Comparison of ENCODE assay signal across 1 cellular context in the genomic region with DNA sequence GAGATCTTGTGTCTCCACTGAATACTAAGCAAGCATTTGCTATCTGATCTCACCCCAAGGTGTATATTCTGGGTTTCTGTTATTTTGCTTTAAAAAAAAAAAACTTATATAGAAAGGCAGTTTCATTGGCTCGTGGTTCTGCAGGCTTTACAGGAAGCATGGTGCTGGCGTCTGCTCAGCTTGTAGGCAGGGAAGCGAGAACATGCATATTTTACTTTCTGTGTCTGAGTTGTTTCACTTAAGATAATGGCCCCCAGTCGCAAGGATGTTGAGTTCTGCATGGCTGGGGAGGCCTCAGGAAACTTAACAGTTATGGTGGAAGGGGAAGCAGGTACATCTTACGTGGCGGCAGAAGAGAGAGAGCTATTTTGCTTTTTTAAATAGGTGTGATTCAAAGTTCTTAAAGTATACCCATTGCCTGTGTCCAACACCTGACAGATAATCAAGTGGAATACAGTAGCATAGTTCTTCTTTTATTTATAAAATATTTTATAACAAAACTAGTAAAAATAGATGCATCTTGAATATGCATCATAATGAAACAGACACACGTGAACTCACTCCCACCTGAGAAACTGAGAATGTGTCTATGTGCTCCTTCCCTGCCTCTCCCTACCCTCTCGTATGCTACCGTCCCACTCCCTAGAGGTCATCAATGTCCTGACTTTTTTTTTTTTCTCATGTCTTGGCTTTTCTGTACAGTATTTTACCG.
TF ChIP-seq lines count a peak whose summit lies in the region.

No MANE protein-coding gene starts in this region.

TF ChIP-seq in GM12878, 131 proteins besides CTCF, POLR2A, EP300 and RAD21 (continued from another document and continues in another):
- TF ChIP-seq, protein P1, sequence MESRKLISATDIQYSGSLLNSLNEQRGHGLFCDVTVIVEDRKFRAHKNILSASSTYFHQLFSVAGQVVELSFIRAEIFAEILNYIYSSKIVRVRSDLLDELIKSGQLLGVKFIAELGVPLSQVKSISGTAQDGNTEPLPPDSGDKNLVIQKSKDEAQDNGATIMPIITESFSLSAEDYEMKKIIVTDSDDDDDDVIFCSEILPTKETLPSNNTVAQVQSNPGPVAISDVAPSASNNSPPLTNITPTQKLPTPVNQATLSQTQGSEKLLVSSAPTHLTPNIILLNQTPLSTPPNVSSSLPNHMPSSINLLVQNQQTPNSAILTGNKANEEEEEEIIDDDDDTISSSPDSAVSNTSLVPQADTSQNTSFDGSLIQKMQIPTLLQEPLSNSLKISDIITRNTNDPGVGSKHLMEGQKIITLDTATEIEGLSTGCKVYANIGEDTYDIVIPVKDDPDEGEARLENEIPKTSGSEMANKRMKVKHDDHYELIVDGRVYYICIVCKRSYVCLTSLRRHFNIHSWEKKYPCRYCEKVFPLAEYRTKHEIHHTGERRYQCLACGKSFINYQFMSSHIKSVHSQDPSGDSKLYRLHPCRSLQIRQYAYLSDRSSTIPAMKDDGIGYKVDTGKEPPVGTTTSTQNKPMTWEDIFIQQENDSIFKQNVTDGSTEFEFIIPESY (IDR thresholded peaks at IDR 0.05): no peak
- no peak for TF ChIP-seq LARP7 (IDR thresholded peaks at IDR 0.05)
- TF ChIP-seq MTA2 (IDR thresholded peaks at IDR 0.05; ENCODE audit: low read depth): no peak
- TF ChIP-seq NFIC (IDR thresholded peaks at IDR 0.05; ENCODE audit: low read depth, low read length): peak; percentile 50; the same call in 1 of the 2 replicates
- 0 out of 4 replicates have a peak, but pooled peaks of 1 of the 2 experiments have one; percentile 13 for TF ChIP-seq IKZF2 (IDR thresholded peaks at IDR 0.05)
- peak in 1 of 2 experiments; percentile 9; a peak in 1 of 4 replicates for TF ChIP-seq ETV6 (conservative IDR thresholded peaks at IDR 0.05 in 1 of 2, IDR thresholded peaks at IDR 0.05 in 1 of 2; ENCODE audit: borderline replicate concordance in 1 of 2, low read depth in 1 of 2)
- no peak for TF ChIP-seq KLF5 (IDR thresholded peaks at IDR 0.05; ENCODE audit: partially characterized antibody)
- no peak for TF ChIP-seq SP1 (IDR thresholded peaks at IDR 0.05; ENCODE audit: low read depth, low read length)
- TF ChIP-seq, protein P2, sequence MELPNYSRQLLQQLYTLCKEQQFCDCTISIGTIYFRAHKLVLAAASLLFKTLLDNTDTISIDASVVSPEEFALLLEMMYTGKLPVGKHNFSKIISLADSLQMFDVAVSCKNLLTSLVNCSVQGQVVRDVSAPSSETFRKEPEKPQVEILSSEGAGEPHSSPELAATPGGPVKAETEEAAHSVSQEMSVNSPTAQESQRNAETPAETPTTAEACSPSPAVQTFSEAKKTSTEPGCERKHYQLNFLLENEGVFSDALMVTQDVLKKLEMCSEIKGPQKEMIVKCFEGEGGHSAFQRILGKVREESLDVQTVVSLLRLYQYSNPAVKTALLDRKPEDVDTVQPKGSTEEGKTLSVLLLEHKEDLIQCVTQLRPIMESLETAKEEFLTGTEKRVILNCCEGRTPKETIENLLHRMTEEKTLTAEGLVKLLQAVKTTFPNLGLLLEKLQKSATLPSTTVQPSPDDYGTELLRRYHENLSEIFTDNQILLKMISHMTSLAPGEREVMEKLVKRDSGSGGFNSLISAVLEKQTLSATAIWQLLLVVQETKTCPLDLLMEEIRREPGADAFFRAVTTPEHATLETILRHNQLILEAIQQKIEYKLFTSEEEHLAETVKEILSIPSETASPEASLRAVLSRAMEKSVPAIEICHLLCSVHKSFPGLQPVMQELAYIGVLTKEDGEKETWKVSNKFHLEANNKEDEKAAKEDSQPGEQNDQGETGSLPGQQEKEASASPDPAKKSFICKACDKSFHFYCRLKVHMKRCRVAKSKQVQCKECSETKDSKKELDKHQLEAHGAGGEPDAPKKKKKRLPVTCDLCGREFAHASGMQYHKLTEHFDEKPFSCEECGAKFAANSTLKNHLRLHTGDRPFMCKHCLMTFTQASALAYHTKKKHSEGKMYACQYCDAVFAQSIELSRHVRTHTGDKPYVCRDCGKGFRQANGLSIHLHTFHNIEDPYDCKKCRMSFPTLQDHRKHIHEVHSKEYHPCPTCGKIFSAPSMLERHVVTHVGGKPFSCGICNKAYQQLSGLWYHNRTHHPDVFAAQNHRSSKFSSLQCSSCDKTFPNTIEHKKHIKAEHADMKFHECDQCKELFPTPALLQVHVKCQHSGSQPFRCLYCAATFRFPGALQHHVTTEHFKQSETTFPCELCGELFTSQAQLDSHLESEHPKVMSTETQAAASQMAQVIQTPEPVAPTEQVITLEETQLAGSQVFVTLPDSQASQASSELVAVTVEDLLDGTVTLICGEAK (IDR thresholded peaks at IDR 0.05; ENCODE audit: borderline replicate concordance): no peak
- TF ChIP-seq RUNX3 (IDR thresholded peaks at IDR 0.05; ENCODE audit: low read length): no peak
- TF ChIP-seq PAX5 (IDR thresholded peaks at IDR 0.05; ENCODE audit: borderline replicate concordance, low read depth, low read length): 0 out of 2 replicates have a peak, but pooled peaks have one; percentile 19
- TF ChIP-seq, protein P3, sequence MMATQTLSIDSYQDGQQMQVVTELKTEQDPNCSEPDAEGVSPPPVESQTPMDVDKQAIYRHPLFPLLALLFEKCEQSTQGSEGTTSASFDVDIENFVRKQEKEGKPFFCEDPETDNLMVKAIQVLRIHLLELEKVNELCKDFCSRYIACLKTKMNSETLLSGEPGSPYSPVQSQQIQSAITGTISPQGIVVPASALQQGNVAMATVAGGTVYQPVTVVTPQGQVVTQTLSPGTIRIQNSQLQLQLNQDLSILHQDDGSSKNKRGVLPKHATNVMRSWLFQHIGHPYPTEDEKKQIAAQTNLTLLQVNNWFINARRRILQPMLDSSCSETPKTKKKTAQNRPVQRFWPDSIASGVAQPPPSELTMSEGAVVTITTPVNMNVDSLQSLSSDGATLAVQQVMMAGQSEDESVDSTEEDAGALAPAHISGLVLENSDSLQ (IDR thresholded peaks at IDR 0.05): no peak
- TF ChIP-seq KDM1A (IDR thresholded peaks at IDR 0.05; ENCODE audit: borderline replicate concordance): no peak
- no peak for TF ChIP-seq TBL1XR1 (IDR thresholded peaks at IDR 0.05; ENCODE audit: low read depth, low read length)
- no peak for TF ChIP-seq SMAD5 (IDR thresholded peaks at IDR 0.05; ENCODE audit: low read depth)
- TF ChIP-seq, protein P4, sequence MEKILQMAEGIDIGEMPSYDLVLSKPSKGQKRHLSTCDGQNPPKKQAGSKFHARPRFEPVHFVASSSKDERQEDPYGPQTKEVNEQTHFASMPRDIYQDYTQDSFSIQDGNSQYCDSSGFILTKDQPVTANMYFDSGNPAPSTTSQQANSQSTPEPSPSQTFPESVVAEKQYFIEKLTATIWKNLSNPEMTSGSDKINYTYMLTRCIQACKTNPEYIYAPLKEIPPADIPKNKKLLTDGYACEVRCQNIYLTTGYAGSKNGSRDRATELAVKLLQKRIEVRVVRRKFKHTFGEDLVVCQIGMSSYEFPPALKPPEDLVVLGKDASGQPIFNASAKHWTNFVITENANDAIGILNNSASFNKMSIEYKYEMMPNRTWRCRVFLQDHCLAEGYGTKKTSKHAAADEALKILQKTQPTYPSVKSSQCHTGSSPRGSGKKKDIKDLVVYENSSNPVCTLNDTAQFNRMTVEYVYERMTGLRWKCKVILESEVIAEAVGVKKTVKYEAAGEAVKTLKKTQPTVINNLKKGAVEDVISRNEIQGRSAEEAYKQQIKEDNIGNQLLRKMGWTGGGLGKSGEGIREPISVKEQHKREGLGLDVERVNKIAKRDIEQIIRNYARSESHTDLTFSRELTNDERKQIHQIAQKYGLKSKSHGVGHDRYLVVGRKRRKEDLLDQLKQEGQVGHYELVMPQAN (conservative IDR thresholded peaks at IDR 0.05): no peak
- TF ChIP-seq, protein P5, sequence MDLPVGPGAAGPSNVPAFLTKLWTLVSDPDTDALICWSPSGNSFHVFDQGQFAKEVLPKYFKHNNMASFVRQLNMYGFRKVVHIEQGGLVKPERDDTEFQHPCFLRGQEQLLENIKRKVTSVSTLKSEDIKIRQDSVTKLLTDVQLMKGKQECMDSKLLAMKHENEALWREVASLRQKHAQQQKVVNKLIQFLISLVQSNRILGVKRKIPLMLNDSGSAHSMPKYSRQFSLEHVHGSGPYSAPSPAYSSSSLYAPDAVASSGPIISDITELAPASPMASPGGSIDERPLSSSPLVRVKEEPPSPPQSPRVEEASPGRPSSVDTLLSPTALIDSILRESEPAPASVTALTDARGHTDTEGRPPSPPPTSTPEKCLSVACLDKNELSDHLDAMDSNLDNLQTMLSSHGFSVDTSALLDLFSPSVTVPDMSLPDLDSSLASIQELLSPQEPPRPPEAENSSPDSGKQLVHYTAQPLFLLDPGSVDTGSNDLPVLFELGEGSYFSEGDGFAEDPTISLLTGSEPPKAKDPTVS (IDR thresholded peaks at IDR 0.05; ENCODE audit: low read depth, low read length): no peak
- no peak for TF ChIP-seq STAT1 (conservative IDR thresholded peaks at IDR 0.05)
- no peak for TF ChIP-seq STAT3 (IDR thresholded peaks at IDR 0.05; ENCODE audit: low read depth, low read length)
- TF ChIP-seq EZH2 (IDR thresholded peaks at IDR 0.05; ENCODE audit: borderline replicate concordance, control insufficient read depth, low read depth, low read length): no peak
- no peak for TF ChIP-seq PAX8 (IDR thresholded peaks at IDR 0.05)
- no peak for TF ChIP-seq CHD1 (IDR thresholded peaks at IDR 0.05; ENCODE audit: low read depth, low read length)
- peak; percentile 68 for TF ChIP-seq YY1 (IDR thresholded peaks at IDR 0.05; ENCODE audit: low read depth, low read length)
- TF ChIP-seq, protein P6, sequence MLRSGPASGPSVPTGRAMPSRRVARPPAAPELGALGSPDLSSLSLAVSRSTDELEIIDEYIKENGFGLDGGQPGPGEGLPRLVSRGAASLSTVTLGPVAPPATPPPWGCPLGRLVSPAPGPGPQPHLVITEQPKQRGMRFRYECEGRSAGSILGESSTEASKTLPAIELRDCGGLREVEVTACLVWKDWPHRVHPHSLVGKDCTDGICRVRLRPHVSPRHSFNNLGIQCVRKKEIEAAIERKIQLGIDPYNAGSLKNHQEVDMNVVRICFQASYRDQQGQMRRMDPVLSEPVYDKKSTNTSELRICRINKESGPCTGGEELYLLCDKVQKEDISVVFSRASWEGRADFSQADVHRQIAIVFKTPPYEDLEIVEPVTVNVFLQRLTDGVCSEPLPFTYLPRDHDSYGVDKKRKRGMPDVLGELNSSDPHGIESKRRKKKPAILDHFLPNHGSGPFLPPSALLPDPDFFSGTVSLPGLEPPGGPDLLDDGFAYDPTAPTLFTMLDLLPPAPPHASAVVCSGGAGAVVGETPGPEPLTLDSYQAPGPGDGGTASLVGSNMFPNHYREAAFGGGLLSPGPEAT (IDR thresholded peaks at IDR 0.05; ENCODE audit: low read depth): peak; percentile 16; the same call in 1 of the 2 replicates
- TF ChIP-seq GATAD2B (conservative IDR thresholded peaks at IDR 0.05; ENCODE audit: low read depth): no peak
- TF ChIP-seq TARDBP (IDR thresholded peaks at IDR 0.05; ENCODE audit: borderline replicate concordance): no peak
- TF ChIP-seq, protein P7, sequence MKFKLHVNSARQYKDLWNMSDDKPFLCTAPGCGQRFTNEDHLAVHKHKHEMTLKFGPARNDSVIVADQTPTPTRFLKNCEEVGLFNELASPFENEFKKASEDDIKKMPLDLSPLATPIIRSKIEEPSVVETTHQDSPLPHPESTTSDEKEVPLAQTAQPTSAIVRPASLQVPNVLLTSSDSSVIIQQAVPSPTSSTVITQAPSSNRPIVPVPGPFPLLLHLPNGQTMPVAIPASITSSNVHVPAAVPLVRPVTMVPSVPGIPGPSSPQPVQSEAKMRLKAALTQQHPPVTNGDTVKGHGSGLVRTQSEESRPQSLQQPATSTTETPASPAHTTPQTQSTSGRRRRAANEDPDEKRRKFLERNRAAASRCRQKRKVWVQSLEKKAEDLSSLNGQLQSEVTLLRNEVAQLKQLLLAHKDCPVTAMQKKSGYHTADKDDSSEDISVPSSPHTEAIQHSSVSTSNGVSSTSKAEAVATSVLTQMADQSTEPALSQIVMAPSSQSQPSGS (IDR thresholded peaks at IDR 0.05; ENCODE audit: low read length): no peak
- TF ChIP-seq JUNB (IDR thresholded peaks at IDR 0.05): peak; percentile 51; the same call in 1 of the 2 replicates
- TF ChIP-seq EED (IDR thresholded peaks at IDR 0.05; ENCODE audit: low read depth): peak; percentile 13; the same call in 1 of the 2 replicates
- no peak for TF ChIP-seq ZNF24 (IDR thresholded peaks at IDR 0.05)
- TF ChIP-seq, protein P8, sequence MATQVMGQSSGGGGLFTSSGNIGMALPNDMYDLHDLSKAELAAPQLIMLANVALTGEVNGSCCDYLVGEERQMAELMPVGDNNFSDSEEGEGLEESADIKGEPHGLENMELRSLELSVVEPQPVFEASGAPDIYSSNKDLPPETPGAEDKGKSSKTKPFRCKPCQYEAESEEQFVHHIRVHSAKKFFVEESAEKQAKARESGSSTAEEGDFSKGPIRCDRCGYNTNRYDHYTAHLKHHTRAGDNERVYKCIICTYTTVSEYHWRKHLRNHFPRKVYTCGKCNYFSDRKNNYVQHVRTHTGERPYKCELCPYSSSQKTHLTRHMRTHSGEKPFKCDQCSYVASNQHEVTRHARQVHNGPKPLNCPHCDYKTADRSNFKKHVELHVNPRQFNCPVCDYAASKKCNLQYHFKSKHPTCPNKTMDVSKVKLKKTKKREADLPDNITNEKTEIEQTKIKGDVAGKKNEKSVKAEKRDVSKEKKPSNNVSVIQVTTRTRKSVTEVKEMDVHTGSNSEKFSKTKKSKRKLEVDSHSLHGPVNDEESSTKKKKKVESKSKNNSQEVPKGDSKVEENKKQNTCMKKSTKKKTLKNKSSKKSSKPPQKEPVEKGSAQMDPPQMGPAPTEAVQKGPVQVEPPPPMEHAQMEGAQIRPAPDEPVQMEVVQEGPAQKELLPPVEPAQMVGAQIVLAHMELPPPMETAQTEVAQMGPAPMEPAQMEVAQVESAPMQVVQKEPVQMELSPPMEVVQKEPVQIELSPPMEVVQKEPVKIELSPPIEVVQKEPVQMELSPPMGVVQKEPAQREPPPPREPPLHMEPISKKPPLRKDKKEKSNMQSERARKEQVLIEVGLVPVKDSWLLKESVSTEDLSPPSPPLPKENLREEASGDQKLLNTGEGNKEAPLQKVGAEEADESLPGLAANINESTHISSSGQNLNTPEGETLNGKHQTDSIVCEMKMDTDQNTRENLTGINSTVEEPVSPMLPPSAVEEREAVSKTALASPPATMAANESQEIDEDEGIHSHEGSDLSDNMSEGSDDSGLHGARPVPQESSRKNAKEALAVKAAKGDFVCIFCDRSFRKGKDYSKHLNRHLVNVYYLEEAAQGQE (IDR thresholded peaks at IDR 0.05; ENCODE audit: low read depth, low read length): no peak
- no peak for TF ChIP-seq ZZZ3 (IDR thresholded peaks at IDR 0.05; ENCODE audit: control insufficient read depth, insufficient read length, low read depth)
- no peak; the same call in 1 of the 2 replicates for TF ChIP-seq PML (IDR thresholded peaks at IDR 0.05; ENCODE audit: low read length)
- no peak for TF ChIP-seq MTA3 (IDR thresholded peaks at IDR 0.05; ENCODE audit: borderline replicate concordance, low read length)
- no peak for TF ChIP-seq ESRRA (IDR thresholded peaks at IDR 0.05; ENCODE audit: low read length)
- peak; percentile 57; the same call in 1 of the 2 replicates for TF ChIP-seq ZNF384 (IDR thresholded peaks at IDR 0.05; ENCODE audit: borderline replicate concordance, low read depth, low read length)
- peak in 1 of 2 experiments; percentile 65; a peak in 2 of 4 replicates for TF ChIP-seq BHLHE40 (IDR thresholded peaks at IDR 0.05; ENCODE audit: borderline replicate concordance in 1 of 2, low read depth in 2 of 2, low read length in 1 of 2)
- TF ChIP-seq CBX5 (IDR thresholded peaks at IDR 0.05; ENCODE audit: low read depth): no peak
- TF ChIP-seq CREB1 (IDR thresholded peaks at IDR 0.05; ENCODE audit: low read depth): no peak; the same call in 1 of the 2 replicates
- TF ChIP-seq NBN (IDR thresholded peaks at IDR 0.05): 0 out of 2 replicates have a peak, but pooled peaks have one; percentile 29
